In genomic region chr3:55570361-55570760, GRCh38 we compare ENCODE assay signal across 28 cellular contexts.
DNase-seq lines count a peak whose midpoint lies in the region; ATAC-seq, FAIRE-seq and TF ChIP-seq lines count a peak whose summit lies in the region.
"Had no signal": no experiment of that assay in that cellular context is flagged by ENCODE, and none has a peak within 500 bp of the region (broad histone marks: within the 10 kb centered on the region; RNA-seq: fewer than 3 reads in every experiment).

No MANE protein-coding gene starts in this region.

- in situ Hi-C loops in IMR-90 (cut with MboI; ENCODE audit: low sequenced_read_pairs), result no loop called here

- no peaks in the 10 kb centered on the region for H3K79me2 ChIP-seq in astrocyte (ENCODE audit: insufficient read depth, low read length)
- H3K79me2 ChIP-seq: parathyroid adenoma had no signal

- no peak for TF ChIP-seq EP300 in sigmoid colon (IDR thresholded peaks at IDR 0.05)

- WGBS in IMR-90 (ENCODE audit: extremely low coverage in 2 of 2, insufficient read length in 1 of 2), 2 experiments, result 100% methylated on average over 1 of the region's 6 CpGs; no CpG with 5 or more reads in 1 of the 2 experiments
- 79 to 87% methylated on average over 6 of the region's 6 CpGs for WGBS in sigmoid colon, 2 donors
- WGBS in lower leg skin, 2 donors, result 90 to 92% methylated on average over 6 of the region's 6 CpGs
- WGBS in adrenal gland, 4 donors, result 82 to 89% (median 85%) methylated on average over 6 of the region's 6 CpGs

- TF ChIP-seq POLR2A in IMR-90 (IDR thresholded peaks at IDR 0.05; ENCODE audit: low read depth, low read length), result no peak
- TF ChIP-seq POLR2A in sigmoid colon (IDR thresholded peaks at IDR 0.05), result no peak
- no peak for TF ChIP-seq POLR2A in lower leg skin (IDR thresholded peaks at IDR 0.05)
- no peak for TF ChIP-seq POLR2A in adrenal gland (IDR thresholded peaks at IDR 0.05)

- no peak overlapping the region for H3K4me3 Mint-ChIP-seq in astrocyte (ENCODE audit: unreplicated experiment)
- H3K4me3 Mint-ChIP-seq: activated CD8-positive, alpha-beta T cell treated with anti-CD3 and anti-CD28 coated beads, Interleukin-2, amount 10 ng/mL, durations not matched to agents 7 days and 5 days; natural killer cell; stimulated activated naive CD8-positive, alpha-beta T cell treated with anti-CD3 and anti-CD28 coated beads, Interleukin-15, Interleukin-2, amounts not matched to agents 100 ng/mL and 50 ng/mL, for 24 hours had no signal

- 0 out of 2 replicates have a peak overlapping the region, but pooled peaks have one; percentile 31 for H2AK5ac ChIP-seq in IMR-90 (ENCODE audit: low read depth, low read length)

- H4K8ac ChIP-seq in IMR-90 (ENCODE audit: low read depth in 2 of 2, low read length in 2 of 2), result no peak overlapping the region

- H3K36me3 ChIP-seq in IMR-90 (ENCODE audit: control insufficient read depth, insufficient read depth, low read length), result no peaks in the 10 kb centered on the region
- H3K36me3 ChIP-seq in astrocyte (ENCODE audit: insufficient read depth, low read length), result no peaks in the 10 kb centered on the region
- no peaks in the 10 kb centered on the region for H3K36me3 ChIP-seq in sigmoid colon
- H3K36me3 ChIP-seq in adrenal gland (replicated peaks in 1 of 2), result no peaks in the 10 kb centered on the region
- H3K36me3 ChIP-seq: right lobe of liver, SJSA1 had no signal

- no peaks in the 10 kb centered on the region for H4K20me1 ChIP-seq in IMR-90 (ENCODE audit: insufficient read depth, low read length)
- H4K20me1 ChIP-seq in astrocyte (ENCODE audit: insufficient read depth, low read length), result no peaks in the 10 kb centered on the region

- peaks cover 4% of the 10 kb centered on the region for H3K27me3 Mint-ChIP-seq in astrocyte (ENCODE audit: low read depth, unreplicated experiment)
- H3K27me3 Mint-ChIP-seq: stimulated activated naive CD8-positive, alpha-beta T cell treated with anti-CD3 and anti-CD28 coated beads, Interleukin-15, Interleukin-2, amounts not matched to agents 100 ng/mL and 50 ng/mL, for 24 hours had no signal

- H2BK120ac ChIP-seq in IMR-90 (ENCODE audit: low read depth, low read length), result no peak overlapping the region

- no peak for FAIRE-seq in astrocyte (lab: Jason Lieb, UNC)
- FAIRE-seq: D721Med, endothelial cell of umbilical vein had no signal

- H3K4me2 ChIP-seq in IMR-90 (ENCODE audit: low read depth, low read length), result no peak overlapping the region
- no peak overlapping the region for H3K4me2 ChIP-seq in astrocyte (ENCODE audit: low read length)

- no peaks in the 10 kb centered on the region for H3K36me3 Mint-ChIP-seq in astrocyte (ENCODE audit: low read depth, unreplicated experiment)
- H3K36me3 Mint-ChIP-seq: natural killer cell had no signal

- H3K9me3 ChIP-seq in IMR-90 (ENCODE audit: control insufficient read depth, insufficient read depth, low read length) (no peaks in the 10 kb centered on the region), astrocyte (ENCODE audit: insufficient read depth, low read depth, low read length) (no peaks in the 10 kb centered on the region), sigmoid colon (no peaks in the 10 kb centered on the region), adrenal gland (replicated peaks in 1 of 3) (no peaks in the 10 kb centered on the region)
- H3K9me3 ChIP-seq: right lobe of liver, SJSA1 had no signal

- H3K9me3 Mint-ChIP-seq in astrocyte (ENCODE audit: unreplicated experiment), result peaks cover 4% of the 10 kb centered on the region
- H3K9me3 Mint-ChIP-seq: natural killer cell had no signal

- CTCF ChIA-PET in IMR-90 (lab: Yijun Ruan, JAX), result no interaction called here

- no peak for DNase-seq in IMR-90
- DNase-seq in astrocyte (ENCODE audit: low read depth), result peak; percentile 76
- DNase-seq in islet precursor cell, result peak; percentile 95
- DNase-seq in sigmoid colon, result peak; percentile 22
- no peak for DNase-seq in amniotic stem cell (lab: John Stamatoyannopoulos, UW)
- DNase-seq in lower leg skin (ENCODE audit: low spot score in 2 of 2), result no peak
- DNase-seq in adrenal gland, result no peak
- DNase-seq: activated CD8-positive, alpha-beta T cell treated with anti-CD3 and anti-CD28 coated beads, Interleukin-2, amount 10 ng/mL, durations not matched to agents 7 days and 5 days; activated T-cell treated with anti-CD3 and anti-CD28 coated beads, Interleukin-2, amount 50 U/mL, for 1 hour; amygdala; central memory CD4-positive, alpha-beta T cell; dermis blood vessel endothelial cell; glutamatergic neuron; KBM-7; natural killer cell; NCI-H1436; NCI-H2107; NCI-H510A; right lobe of liver; stimulated activated CD4-positive, alpha-beta T cell treated with anti-CD3 and anti-CD28 coated beads, Interleukin-15, amount 100 ng/mL, for 24 hours; T-helper 1 cell had no signal

- H4K91ac ChIP-seq in IMR-90 (ENCODE audit: insufficient read depth, low read depth, low read length), result no peak overlapping the region

- no peak overlapping the region for H2AFZ ChIP-seq in IMR-90 (replicated peaks; ENCODE audit: low read length, poor library complexity)
- no peak overlapping the region for H2AFZ ChIP-seq in astrocyte (ENCODE audit: low read depth, low read length)
- H2AFZ ChIP-seq: parathyroid adenoma had no signal

- H3K18ac ChIP-seq in IMR-90 (ENCODE audit: low read depth, low read length), result no peak overlapping the region

- no peak overlapping the region for H3K27ac Mint-ChIP-seq in astrocyte (ENCODE audit: unreplicated experiment)
- H3K27ac Mint-ChIP-seq: activated CD8-positive, alpha-beta T cell treated with anti-CD3 and anti-CD28 coated beads, Interleukin-2, amount 10 ng/mL, durations not matched to agents 7 days and 5 days; natural killer cell; stimulated activated naive CD8-positive, alpha-beta T cell treated with anti-CD3 and anti-CD28 coated beads, Interleukin-15, Interleukin-2, amounts not matched to agents 100 ng/mL and 50 ng/mL, for 24 hours had no signal

- H3K79me1 ChIP-seq in IMR-90 (ENCODE audit: low read depth in 1 of 2, low read length in 2 of 2), result no peaks in the 10 kb centered on the region

- H3K14ac ChIP-seq in IMR-90 (replicated peaks; ENCODE audit: low read depth, low read length), result no peak overlapping the region

- H3K27me3 ChIP-seq in IMR-90 (ENCODE audit: control insufficient read depth, insufficient read depth, low read length) (no peaks in the 10 kb centered on the region), astrocyte (ENCODE audit: insufficient read depth, low read length) (no peaks in the 10 kb centered on the region), sigmoid colon (no peaks in the 10 kb centered on the region), adrenal gland (no peaks in the 10 kb centered on the region)
- H3K27me3 ChIP-seq: right lobe of liver, SJSA1 had no signal

- no peak overlapping the region for H4K5ac ChIP-seq in IMR-90 (ENCODE audit: low read depth, low read length)

- no peak overlapping the region for H2BK5ac ChIP-seq in IMR-90 (ENCODE audit: low read depth, low read length, poor library complexity, severe bottlenecking)

- no TSS peak for BruUV-seq in IMR-90 (replicated peaks; lab: Mats Ljungman, UMichigan)

- no peak overlapping the region for H3K4ac ChIP-seq in IMR-90 (ENCODE audit: low read depth, low read length)

- POLR2A ChIA-PET in IMR-90 (lab: Charles Lee; ENCODE audit: unreplicated experiment), result no interaction called here

- no peak overlapping the region for H2BK15ac ChIP-seq in IMR-90 (ENCODE audit: low read depth, low read length)

- no peak overlapping the region for H3K56ac ChIP-seq in IMR-90 (ENCODE audit: extremely low read depth, insufficient read depth, low read length)

- ATAC-seq in IMR-90 (ENCODE audit: low read depth), result no peak
- no peak for ATAC-seq in HG02571 (IDR thresholded peaks at IDR 0.05; ENCODE audit: unreplicated experiment)
- ATAC-seq: activated CD8-positive, alpha-beta T cell treated with anti-CD3 and anti-CD28 coated beads, Interleukin-2, amount 10 ng/mL, durations not matched to agents 7 days and 5 days; natural killer cell; Panc1; right lobe of liver had no signal

- H2BK20ac ChIP-seq in IMR-90 (ENCODE audit: low read depth, low read length), result no peak overlapping the region

- TF ChIP-seq CTCF in IMR-90 (conservative IDR thresholded peaks at IDR 0.05; ENCODE audit: low read depth, low read length) (no peak), astrocyte (IDR thresholded peaks at IDR 0.05; ENCODE audit: insufficient read depth, low read depth, low read length) (no peak), sigmoid colon (IDR thresholded peaks at IDR 0.05) (no peak), lower leg skin (IDR thresholded peaks at IDR 0.05) (no peak), adrenal gland (IDR thresholded peaks at IDR 0.05) (no peak)

- intact Hi-C loops in IMR-90 (cut with micrococcal nuclease), result no loop called here
- intact Hi-C loops in sigmoid colon (cut with DNase I), result loop anchor here (5.0 kb wide), 1 partner anchor 83 kb away; the partner anchor contains the start of gene WNT5A
- intact Hi-C loops in lower leg skin (cut with DNase I; ENCODE audit: low total_unique reads), result no loop called here
- intact Hi-C loops in adrenal gland (cut with DNase I), result no loop called here

- H3K4me1 Mint-ChIP-seq in astrocyte (ENCODE audit: low read depth, unreplicated experiment), result peaks cover 21% of the 10 kb centered on the region
- H3K4me1 Mint-ChIP-seq: natural killer cell had no signal

- H3K4me1 ChIP-seq in IMR-90 (ENCODE audit: control insufficient read depth, insufficient read depth, low read length), result peaks cover 5% of the 10 kb centered on the region; the same call in 1 of the 2 replicates
- peaks cover 10% of the 10 kb centered on the region for H3K4me1 ChIP-seq in astrocyte (ENCODE audit: insufficient read depth, low read length)
- H3K4me1 ChIP-seq in sigmoid colon, result peaks cover 0 to 70% (median 49%) of the 10 kb centered on the region in 4 donors
- H3K4me1 ChIP-seq in adrenal gland (replicated peaks in 1 of 2), result no peaks in the 10 kb centered on the region
- H3K4me1 ChIP-seq: parathyroid adenoma, right lobe of liver had no signal

- no peak overlapping the region for H2AK9ac ChIP-seq in IMR-90 (replicated peaks; ENCODE audit: low read depth, low read length, poor library complexity)

- no peak overlapping the region for H3K23ac ChIP-seq in IMR-90 (ENCODE audit: low read depth, low read length)

- H3K9ac ChIP-seq in IMR-90 (ENCODE audit: low read depth, low read length) (no peak overlapping the region), astrocyte (ENCODE audit: low read length) (no peak overlapping the region)
- H3K9ac ChIP-seq: parathyroid adenoma had no signal

- TF ChIP-seq RAD21 in IMR-90 (IDR thresholded peaks at IDR 0.05; ENCODE audit: low read length), result no peak

- no peak overlapping the region for H3K4me3 ChIP-seq in IMR-90 (ENCODE audit: insufficient read depth, low read depth, low read length)
- no peak overlapping the region for H3K4me3 ChIP-seq in astrocyte (ENCODE audit: insufficient read depth, low read depth, low read length)
- no peak overlapping the region for H3K4me3 ChIP-seq in sigmoid colon
- no peak overlapping the region for H3K4me3 ChIP-seq in lower leg skin (ENCODE audit: low read depth, poor library complexity, severe bottlenecking)
- no peak overlapping the region for H3K4me3 ChIP-seq in adrenal gland
- H3K4me3 ChIP-seq: right lobe of liver, SJSA1 had no signal

- peaks cover 2% of the 10 kb centered on the region; the same call in 1 of the 2 replicates for H3K9me1 ChIP-seq in IMR-90 (ENCODE audit: insufficient read depth, low read length)

- dilution Hi-C loops in IMR-90 (cut with HindIII; ENCODE audit: low sequenced_read_pairs, unreplicated experiment), result no loop called here

- no peak overlapping the region for H3K27ac ChIP-seq in IMR-90 (ENCODE audit: insufficient read depth, low read length)
- no peak overlapping the region for H3K27ac ChIP-seq in astrocyte (ENCODE audit: low read depth, low read length)
- H3K27ac ChIP-seq in sigmoid colon, result no peak overlapping the region
- H3K27ac ChIP-seq in adrenal gland, result no peak overlapping the region
- H3K27ac ChIP-seq: parathyroid adenoma, right lobe of liver, SJSA1 had no signal

Comparison
In these comparisons a context has a peak if more than half of its experiments do, and no peak if none do; other contexts are left out.
1. DNase-seq: peak in astrocyte (single experiment), islet precursor cell (single experiment) and sigmoid colon (single experiment); none in IMR-90 (single experiment), amniotic stem cell (single experiment), lower leg skin (0 of 2) and adrenal gland (0 of 7).